ENCODE assay signal across 8 cellular contexts in the genomic region with DNA sequence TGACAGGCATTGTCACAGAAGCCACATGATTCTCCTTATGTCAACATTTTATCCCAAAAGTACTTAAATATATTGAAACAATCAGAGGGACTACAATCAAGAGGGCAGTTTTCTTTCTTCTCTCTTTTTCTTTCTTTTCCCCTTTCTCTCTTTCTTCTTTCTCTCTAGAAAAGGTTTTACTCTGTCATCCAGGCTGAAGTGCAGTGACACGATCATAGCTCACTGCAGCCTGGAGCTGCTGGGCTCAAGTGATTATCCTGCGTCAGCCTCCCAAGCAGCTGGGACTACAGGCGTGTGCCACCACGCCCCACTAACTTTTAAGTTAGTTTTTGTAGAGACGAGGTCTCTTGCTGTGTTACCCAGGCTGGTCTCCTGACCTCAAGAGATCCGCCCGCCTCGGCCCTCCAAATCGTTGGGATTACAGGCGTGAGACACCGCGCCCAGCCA. TPM values are rescaled to one million over a fixed set of nuclear protein-coding genes. Genes with fewer than 3 reads are reported as not detected.
A peak's percentile ranks its signal among the peaks of the same experiment; 100 is the strongest.
DNase-seq lines count a peak whose midpoint lies in the region; ATAC-seq, FAIRE-seq and TF ChIP-seq lines count a peak whose summit lies in the region.

No MANE protein-coding gene starts in this region.

- H3K27ac ChIP-seq in ascending aorta (peak overlapping the region; percentile 93 to 94), HepG2 (ENCODE audit: extremely low read length, insufficient read depth, low read length) (no peak overlapping the region), thymus (ENCODE audit: low read depth) (no peak overlapping the region)

- H3K27me3 Mint-ChIP-seq in activated CD4-positive, alpha-beta T cell treated with anti-CD3 and anti-CD28 coated beads, Interleukin-2, amount 10 ng/mL, durations not matched to agents 7 days and 5 days: peaks cover 48% of the 10 kb centered on the region

- peak overlapping the region; percentile 70 for H3K4me3 Mint-ChIP-seq in activated CD4-positive, alpha-beta T cell treated with anti-CD3 and anti-CD28 coated beads, Interleukin-2, amount 10 ng/mL, durations not matched to agents 7 days and 5 days

- intact Hi-C loops in ascending aorta (cut with DNase I) (loop anchor here (2.0 to 10.0 kb wide), 3 partner anchors 43 to 361 kb away; a partner anchor contains a TSS), HepG2 (cut with micrococcal nuclease; ENCODE audit: unreplicated experiment) (no loop called here)

- no peaks in the 10 kb centered on the region for H3K9me3 Mint-ChIP-seq in activated CD4-positive, alpha-beta T cell treated with anti-CD3 and anti-CD28 coated beads, Interleukin-2, amount 10 ng/mL, durations not matched to agents 7 days and 5 days

- no peak for TF ChIP-seq CTCF in ascending aorta (IDR thresholded peaks at IDR 0.05)
- TF ChIP-seq CTCF in HepG2 (CRISPR knock-in tag; IDR thresholded peaks at IDR 0.05): no peak

- H3K4me1 Mint-ChIP-seq in activated CD4-positive, alpha-beta T cell treated with anti-CD3 and anti-CD28 coated beads, Interleukin-2, amount 10 ng/mL, durations not matched to agents 7 days and 5 days: peaks cover 21% of the 10 kb centered on the region

- POLR2A ChIA-PET in activated CD4-positive, alpha-beta T cell treated with anti-CD3 and anti-CD28 coated beads, Interleukin-2, amount 10 ng/mL, durations not matched to agents 7 days and 5 days (lab: Charles Lee): interaction anchor here (0.6 kb wide), 1 partner anchor 87 kb away, joined by 8 read pairs; no protein-coding TSS in a partner anchor
- POLR2A ChIA-PET in HepG2 (lab: Yijun Ruan, JAX): no interaction called here

- ATAC-seq in HepG2 (no peak), HG02642 (IDR thresholded peaks at IDR 0.05; ENCODE audit: poor library complexity, unreplicated experiment) (no peak)

- no peak for TF ChIP-seq EP300 in HepG2 (IDR thresholded peaks at IDR 0.05; ENCODE audit: low read depth in 2 of 2, low read length in 2 of 2)
- no peak for TF ChIP-seq EP300 in HepG2 (CRISPR knock-in tag; IDR thresholded peaks at IDR 0.05; ENCODE audit: borderline replicate concordance)

- H4K20me1 ChIP-seq in HepG2 (ENCODE audit: insufficient read depth, low read length): no peaks in the 10 kb centered on the region

- peak overlapping the region; percentile 73 for H2AFZ ChIP-seq in HepG2 (ENCODE audit: low read length)

- TF ChIP-seq RAD21 in HepG2 (CRISPR knock-in tag; IDR thresholded peaks at IDR 0.05): no peak

- no peak for FAIRE-seq in HepG2 (lab: Jason Lieb, UNC)

- CTCF ChIA-PET in activated CD4-positive, alpha-beta T cell treated with anti-CD3 and anti-CD28 coated beads, Interleukin-2, amount 10 ng/mL, durations not matched to agents 7 days and 5 days (lab: Charles Lee): interaction anchor here (1.3 kb wide), 1 partner anchor 10 kb away, joined by 3 read pairs; no protein-coding TSS in a partner anchor
- CTCF ChIA-PET in HepG2 (lab: Yijun Ruan, JAX; ENCODE audit: low intra/inter-chr PET ratio, low total read pairs): no interaction called here

- peak overlapping the region; percentile 33; the same call in 1 of the 2 replicates for H3K9ac ChIP-seq in HepG2 (ENCODE audit: insufficient read depth, low read depth, low read length)

- peaks cover 3% of the 10 kb centered on the region for H3K36me3 Mint-ChIP-seq in activated CD4-positive, alpha-beta T cell treated with anti-CD3 and anti-CD28 coated beads, Interleukin-2, amount 10 ng/mL, durations not matched to agents 7 days and 5 days (ENCODE audit: low read depth)

- BruUV-seq in HepG2 (replicated peaks; lab: Mats Ljungman, UMichigan): no TSS peak

- H3K27me3 ChIP-seq in ascending aorta (no peaks in the 10 kb centered on the region), HepG2 (ENCODE audit: control insufficient read depth in 1 of 2, insufficient read depth in 2 of 2, low read length in 2 of 2) (peaks cover 3 to 20% of the 10 kb centered on the region in 2 experiments; a peak in 4 of 5 replicates), thymus (ENCODE audit: control insufficient read depth, insufficient read depth) (peaks cover 17% of the 10 kb centered on the region)

- H3K4me3 ChIP-seq in ascending aorta (peak overlapping the region; percentile 75 to 86), HepG2 (replicated peaks in 1 of 3; ENCODE audit: insufficient read depth in 1 of 3, low read depth in 2 of 3, low read length in 3 of 3) (peak overlapping the region; percentile 85 to 98 (median 90); a peak in 5 of 6 replicates), thymus (ENCODE audit: low read length) (peak overlapping the region; percentile 90)

- DNase-seq in activated CD4-positive, alpha-beta T cell treated with anti-CD3 and anti-CD28 coated beads, Interleukin-2, amount 10 ng/mL, durations not matched to agents 7 days and 5 days: no peak
- DNase-seq in activated CD4-positive, alpha-beta T cell treated with anti-CD3 and anti-CD28 coated beads, Interleukin-2, amount 50 U/mL, for 1 hour: no peak
- DNase-seq in ascending aorta (ENCODE audit: low spot score in 2 of 2): no peak
- no peak for DNase-seq in HepG2 (ENCODE audit: low spot score)
- no peak for DNase-seq in glomerular visceral epithelial cell (ENCODE audit: extremely low spot score)
- no peak for DNase-seq in stimulated activated naive CD4-positive, alpha-beta T cell treated with Interleukin-2 at 50 U/mL for 16 hours (lab: John Stamatoyannopoulos, UW)

- no peak for TF ChIP-seq POLR2A in HepG2 (IDR thresholded peaks at IDR 0.05; ENCODE audit: insufficient read depth in 1 of 2, low read depth in 2 of 2, low read length in 2 of 2)

- H3K9me3 ChIP-seq in ascending aorta (no peaks in the 10 kb centered on the region), HepG2 (ENCODE audit: low read length) (no peaks in the 10 kb centered on the region), thymus (ENCODE audit: control insufficient read depth) (no peaks in the 10 kb centered on the region)

- H3K36me3 ChIP-seq in ascending aorta (no peaks in the 10 kb centered on the region), HepG2 (replicated peaks in 1 of 2; ENCODE audit: control insufficient read depth in 1 of 2, insufficient read depth in 2 of 2, low read length in 2 of 2) (no peaks in the 10 kb centered on the region), thymus (ENCODE audit: control insufficient read depth, insufficient read depth) (no peaks in the 10 kb centered on the region)

- peaks cover 32% of the 10 kb centered on the region for H3K79me2 ChIP-seq in HepG2 (ENCODE audit: insufficient read depth, low read length)

- WGBS in HepG2 (ENCODE audit: low lambda C conversion rate): 61% methylated on average over 12 of the region's 12 CpGs
- 97% methylated on average over 12 of the region's 12 CpGs for WGBS in thymus

- peaks cover 0 to 26% of the 10 kb centered on the region in 2 donors for H3K4me1 ChIP-seq in ascending aorta
- H3K4me1 ChIP-seq in HepG2 (ENCODE audit: insufficient read depth, low read length): peaks cover 32% of the 10 kb centered on the region
- peaks cover 9% of the 10 kb centered on the region for H3K4me1 ChIP-seq in thymus (ENCODE audit: control insufficient read depth, insufficient read depth, low read length)

- H3K27ac Mint-ChIP-seq in activated CD4-positive, alpha-beta T cell treated with anti-CD3 and anti-CD28 coated beads, Interleukin-2, amount 10 ng/mL, durations not matched to agents 7 days and 5 days: no peak overlapping the region

- in situ Hi-C loops in HepG2 (cut with HindIII; ENCODE audit: extremely low pct_ligation_motif_present, low pct_unique_long_range_greater_than_20kb): no loop called here

- H3K4me2 ChIP-seq in HepG2 (ENCODE audit: low read depth, low read length): peak overlapping the region; percentile 90

RNA-seq across cellular contexts. Expression of a gene that starts 1.0 kb away (rescaled TPM):
- 10 to 100 TPM in 1 of 2 experiments, 1 to 10 TPM in 1; 9.3 to 13.4 TPM for total RNA-seq in activated CD4-positive, alpha-beta T cell treated with anti-CD3 and anti-CD28 coated beads, Interleukin-2, amount 10 ng/mL, durations not matched to agents 7 days and 5 days
- total RNA-seq in ascending aorta: 14.0 TPM
- total RNA-seq in HepG2 (2016; rRNA removed; fragmentation: Illumina TruSeq; extraction: Trizol): 38.4 and 58.2 TPM in 2 replicates
- total RNA-seq in HepG2 (2016; cell fraction: cytosol; rRNA removed; fragmentation: Illumina TruSeq; extraction: Trizol; ENCODE audit: low read depth): 28.3 and 40.1 TPM in 2 replicates
- 41.3 and 58.4 TPM in 2 replicates for total RNA-seq in HepG2 (2016; cell fraction: insoluble cytoplasmic fraction; rRNA removed; fragmentation: Illumina TruSeq; extraction: Trizol)
- 38.0 and 45.7 TPM in 2 replicates for total RNA-seq in HepG2 (2016; cell fraction: membrane; rRNA removed; fragmentation: Illumina TruSeq; extraction: Trizol)
- total RNA-seq in HepG2 (2016; cell fraction: nucleus; rRNA removed; fragmentation: Illumina TruSeq; extraction: Trizol): 43.5 and 44.5 TPM in 2 replicates
- polyA plus RNA-seq in HepG2 (2011; rRNA removed): 11.1 and 11.6 TPM in 2 replicates
- 6.3 and 10.2 TPM in 2 replicates for polyA plus RNA-seq in HepG2 (2011; cell fraction: cytosol; rRNA removed)
- 10.3 and 13.0 TPM in 2 replicates for polyA plus RNA-seq in HepG2 (2011; cell fraction: nucleus; rRNA removed)
- 13.3 and 16.2 TPM in 2 replicates for polyA plus RNA-seq in HepG2 (2012)
- polyA plus RNA-seq in HepG2 (2016; cell fraction: cytosol; fragmentation: Illumina TruSeq; extraction: Trizol; ENCODE audit: low read depth): 3.5 and 4.0 TPM in 2 replicates
- 32.7 and 37.2 TPM in 2 replicates for polyA plus RNA-seq in HepG2 (2016; cell fraction: insoluble cytoplasmic fraction; fragmentation: Illumina TruSeq; extraction: Trizol; ENCODE audit: low read depth)
- polyA plus RNA-seq in HepG2 (2016; cell fraction: membrane; fragmentation: Illumina TruSeq; extraction: Trizol; ENCODE audit: low read depth): 9.9 and 10.3 TPM in 2 replicates
- polyA plus RNA-seq in HepG2 (2016; cell fraction: nucleus; fragmentation: Illumina TruSeq; extraction: Trizol; ENCODE audit: insufficient read depth, low read depth): 20.8 and 26.2 TPM in 2 replicates
- polyA minus RNA-seq in HepG2 (2011; rRNA and poly(A)+ RNA removed; ENCODE audit: low replicate concordance): 19.1 and 29.6 TPM in 2 replicates
- polyA minus RNA-seq in HepG2 (2011; cell fraction: cytosol; rRNA and poly(A)+ RNA removed): 16.3 and 21.6 TPM in 2 replicates
- 67.1 and 69.1 TPM in 2 replicates for polyA minus RNA-seq in HepG2 (2011; cell fraction: nucleus; rRNA and poly(A)+ RNA removed)
- 12.6 TPM for polyA plus RNA-seq in thymus

RNA-seq across cellular contexts. Expression of a gene that starts 18.8 kb away (rescaled TPM):
- not detected for total RNA-seq in activated CD4-positive, alpha-beta T cell treated with anti-CD3 and anti-CD28 coated beads, Interleukin-2, amount 10 ng/mL, durations not matched to agents 7 days and 5 days
- 1.8 TPM for total RNA-seq in ascending aorta
- 0.77 TPM in 1 of 2 replicates, not detected in the other for total RNA-seq in HepG2 (2016; rRNA removed; fragmentation: Illumina TruSeq; extraction: Trizol)
- not detected in 2 replicates for total RNA-seq in HepG2 (2016; cell fraction: cytosol; rRNA removed; fragmentation: Illumina TruSeq; extraction: Trizol; ENCODE audit: low read depth)
- total RNA-seq in HepG2 (2016; cell fraction: insoluble cytoplasmic fraction; rRNA removed; fragmentation: Illumina TruSeq; extraction: Trizol): 0.39 and 0.48 TPM in 2 replicates
- total RNA-seq in HepG2 (2016; cell fraction: membrane; rRNA removed; fragmentation: Illumina TruSeq; extraction: Trizol): 0.38 and 0.68 TPM in 2 replicates
- 0.60 and 0.99 TPM in 2 replicates for total RNA-seq in HepG2 (2016; cell fraction: nucleus; rRNA removed; fragmentation: Illumina TruSeq; extraction: Trizol)
- polyA plus RNA-seq in HepG2 (2011; rRNA removed): 1.1 and 1.2 TPM in 2 replicates
- 0.64 and 0.86 TPM in 2 replicates for polyA plus RNA-seq in HepG2 (2011; cell fraction: cytosol; rRNA removed)
- polyA plus RNA-seq in HepG2 (2011; cell fraction: nucleus; rRNA removed): 0.29 and 0.35 TPM in 2 replicates
- 0.24 and 0.67 TPM in 2 replicates for polyA plus RNA-seq in HepG2 (2012)
- polyA plus RNA-seq in HepG2 (2016; cell fraction: cytosol; fragmentation: Illumina TruSeq; extraction: Trizol; ENCODE audit: low read depth): 0.12 and 0.25 TPM in 2 replicates
- 0.21 and 0.29 TPM in 2 replicates for polyA plus RNA-seq in HepG2 (2016; cell fraction: insoluble cytoplasmic fraction; fragmentation: Illumina TruSeq; extraction: Trizol; ENCODE audit: low read depth)
- polyA plus RNA-seq in HepG2 (2016; cell fraction: membrane; fragmentation: Illumina TruSeq; extraction: Trizol; ENCODE audit: low read depth): 0.24 and 0.45 TPM in 2 replicates
- polyA plus RNA-seq in HepG2 (2016; cell fraction: nucleus; fragmentation: Illumina TruSeq; extraction: Trizol; ENCODE audit: insufficient read depth, low read depth): 2.1 and 2.6 TPM in 2 replicates
- 1.1 TPM in 1 of 2 replicates, not detected in the other for polyA minus RNA-seq in HepG2 (2011; rRNA and poly(A)+ RNA removed; ENCODE audit: low replicate concordance)
- polyA minus RNA-seq in HepG2 (2011; cell fraction: cytosol; rRNA and poly(A)+ RNA removed): 1.9 TPM in 1 of 2 replicates, not detected in the other
- 0.99 TPM in 1 of 2 replicates, not detected in the other for polyA minus RNA-seq in HepG2 (2011; cell fraction: nucleus; rRNA and poly(A)+ RNA removed)
- polyA plus RNA-seq in thymus: 8.6 TPM

Comparison
In these comparisons a context has a peak if more than half of its experiments do, and no peak if none do; other contexts are left out.
1. H3K27ac ChIP-seq: peak in ascending aorta (2 of 2); none in HepG2 (single experiment) and thymus (single experiment).
2. Peak in every context shown above with its lines, with median percentiles within 50 percentile points of each other: H3K4me3 ChIP-seq.